Comparison of ENCODE assay signal across 4 cellular contexts in genomic region chrY:17018126-17018525, GRCh38.
"Had no signal": no experiment of that assay in that cellular context is flagged by ENCODE, and none has a peak within 500 bp of the region (broad histone marks: within the 10 kb centered on the region; RNA-seq: fewer than 3 reads in every experiment).

No MANE protein-coding gene starts in this region.

- ATAC-seq: HepG2, K562 had no signal

- H3K27ac ChIP-seq: HL-60 had no signal

- DNase-seq: IMR-90 had no signal

- H3K4me3 ChIP-seq: K562 had no signal
